In the genomic region with DNA sequence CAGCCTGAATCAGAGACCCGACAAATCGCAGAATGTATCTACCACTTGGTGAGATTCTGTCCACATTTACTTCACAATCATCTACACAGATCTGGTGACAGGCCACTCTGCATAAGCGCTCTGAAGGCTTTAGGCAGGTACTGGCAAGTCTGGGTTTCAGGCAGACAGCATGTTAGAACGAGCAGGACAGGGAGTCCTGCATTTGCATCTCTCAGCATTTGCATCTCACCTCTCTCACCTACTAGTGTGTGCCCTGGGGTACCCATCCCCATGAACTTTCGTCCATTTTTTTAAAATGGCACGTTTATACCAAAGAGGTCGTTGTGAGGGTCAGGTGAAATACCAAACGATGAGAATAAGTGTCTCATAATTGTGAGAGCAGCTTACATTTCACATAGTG, we compare ENCODE assay signal across 8 cellular contexts.
DNase-seq lines count a peak whose midpoint lies in the region; ATAC-seq and TF ChIP-seq lines count a peak whose summit lies in the region.
"Not testable (repeated sequence)": the region's sequence is repeated elsewhere in the genome, so short reads cannot be mapped to it uniquely, and the experiment has no call there.

No MANE protein-coding gene starts in this region.

- H3K9me3 ChIP-seq in SK-N-SH; left ventricle myocardium inferior (replicated peaks); neural cell (ENCODE audit: low read length); tibial nerve: not testable (repeated sequence)

- not testable (repeated sequence) for H4K20me1 ChIP-seq in SK-N-SH (ENCODE audit: insufficient read depth); neural cell (ENCODE audit: insufficient read depth)

- not testable (repeated sequence) for H2AFZ ChIP-seq in SK-N-SH (ENCODE audit: low read depth); neural cell (ENCODE audit: low read depth, low read length)

- not testable (repeated sequence) for H3K27me3 ChIP-seq in SK-N-SH (ENCODE audit: insufficient read depth); brain microvascular endothelial cell (replicated peaks); left ventricle myocardium inferior (ENCODE audit: low read depth); neural cell (ENCODE audit: insufficient read depth, low read depth, low read length); tibial nerve

- H3K4me2 ChIP-seq in SK-N-SH, result peak overlapping the region; percentile 76
- H3K4me2 ChIP-seq in neural cell (ENCODE audit: low read length), result not testable (repeated sequence)

- not testable (repeated sequence) for TF ChIP-seq POLR2A in tibial nerve (IDR thresholded peaks at IDR 0.05)

- peak; percentile 7 for ATAC-seq in GM21786 (IDR thresholded peaks at IDR 0.05; ENCODE audit: unreplicated experiment)
- peak; percentile 40 for ATAC-seq in HG03520 (IDR thresholded peaks at IDR 0.05; ENCODE audit: unreplicated experiment)

- TF ChIP-seq CTCF in GM12864 (IDR thresholded peaks at IDR 0.05; ENCODE audit: low read depth, low read length, missing control alignments); SK-N-SH (IDR thresholded peaks at IDR 0.05); brain microvascular endothelial cell (IDR thresholded peaks at IDR 0.05; ENCODE audit: low read depth, low read length, missing control alignments); left ventricle myocardium inferior (IDR thresholded peaks at IDR 0.05; ENCODE audit: borderline replicate concordance); neural cell (IDR thresholded peaks at IDR 0.05; ENCODE audit: poor library complexity, severe bottlenecking); tibial nerve (IDR thresholded peaks at IDR 0.05): not testable (repeated sequence)

- not testable (repeated sequence) for H3K27ac ChIP-seq in SK-N-SH (ENCODE audit: low read depth in 2 of 2, low read length in 1 of 2); brain microvascular endothelial cell; neural cell (ENCODE audit: low read length); tibial nerve
- peak overlapping the region; percentile 77 for H3K27ac ChIP-seq in left ventricle myocardium inferior (replicated peaks)

- intact Hi-C loops in left ventricle myocardium inferior (cut with micrococcal nuclease), result not testable (repeated sequence)

- in situ Hi-C loops in brain microvascular endothelial cell (cut with HindIII; ENCODE audit: low pct_ligation_motif_present, low sequenced_read_pairs), result not testable (repeated sequence)

- POLR2A ChIA-PET in SK-N-SH (lab: Yijun Ruan, JAX), result not testable (repeated sequence)

- not testable (repeated sequence) for TF ChIP-seq RAD21 in SK-N-SH (IDR thresholded peaks at IDR 0.05; ENCODE audit: low read length); neural cell (conservative IDR thresholded peaks at IDR 0.05)

- H3K36me3 ChIP-seq in SK-N-SH (replicated peaks in 1 of 2; ENCODE audit: control insufficient read depth in 1 of 2, insufficient read depth in 2 of 2, low read length in 1 of 2); brain microvascular endothelial cell (replicated peaks); left ventricle myocardium inferior; neural cell (ENCODE audit: insufficient read depth, low read length); tibial nerve: not testable (repeated sequence)

- CTCF ChIA-PET in SK-N-SH (lab: Yijun Ruan, JAX), result not testable (repeated sequence)

- peak overlapping the region; percentile 57 for H3K4me3 ChIP-seq in GM12864 (ENCODE audit: low read depth, low read length)
- H3K4me3 ChIP-seq in SK-N-SH (ENCODE audit: low read depth in 2 of 2, low read length in 1 of 2), result peak overlapping the region; percentile 48 to 52
- peak overlapping the region; percentile 51 for H3K4me3 ChIP-seq in brain microvascular endothelial cell (ENCODE audit: low read depth, low read length)
- peak overlapping the region; percentile 69 for H3K4me3 ChIP-seq in left ventricle myocardium inferior
- H3K4me3 ChIP-seq in neural cell (ENCODE audit: low read length), result peak overlapping the region; percentile 61
- peak overlapping the region in 3 of 4 donors; percentile 41 to 56 (median 42) for H3K4me3 ChIP-seq in tibial nerve

- DNase-seq in GM12864 (ENCODE audit: low read depth); brain microvascular endothelial cell; left ventricle myocardium inferior; tibial nerve (ENCODE audit: low spot score in 2 of 2): not testable (repeated sequence)
- peak; percentile 0 for DNase-seq in SK-N-SH

- 13% methylated on average over 6 of the region's 8 CpGs for WGBS in SK-N-SH (ENCODE audit: low lambda C conversion rate)
- WGBS in tibial nerve, 2 donors, result 15 to 35% methylated on average over 6 to 8 of the region's 8 CpGs

- H3K79me2 ChIP-seq in SK-N-SH (ENCODE audit: insufficient read depth); neural cell (replicated peaks; ENCODE audit: insufficient read depth, low read length): not testable (repeated sequence)

- not testable (repeated sequence) for H3K9me2 ChIP-seq in SK-N-SH; neural cell (ENCODE audit: insufficient read depth, low read length)

- not testable (repeated sequence) for TF ChIP-seq EP300 in SK-N-SH (IDR thresholded peaks at IDR 0.05; ENCODE audit: borderline replicate concordance in 1 of 2, low read depth in 1 of 2, low read length in 1 of 2); neural cell (conservative IDR thresholded peaks at IDR 0.05; ENCODE audit: poor library complexity, severe bottlenecking); tibial nerve (IDR thresholded peaks at IDR 0.05)

- not testable (repeated sequence) for H3F3A ChIP-seq in SK-N-SH (replicated peaks; ENCODE audit: insufficient read depth); neural cell (ENCODE audit: insufficient read depth, low read length, poor library complexity, severe bottlenecking)

- not testable (repeated sequence) for H3K4me1 ChIP-seq in SK-N-SH (ENCODE audit: control insufficient read depth in 1 of 2, insufficient read depth in 2 of 2, low read depth in 1 of 2, low read length in 1 of 2); left ventricle myocardium inferior; tibial nerve

- H3K9ac ChIP-seq in SK-N-SH, result peak overlapping the region; percentile 56; the same call in 1 of the 2 replicates
- H3K9ac ChIP-seq in neural cell (ENCODE audit: low read length), result not testable (repeated sequence)
